24 cellular contexts compared by ENCODE assay signal in the genomic region with DNA sequence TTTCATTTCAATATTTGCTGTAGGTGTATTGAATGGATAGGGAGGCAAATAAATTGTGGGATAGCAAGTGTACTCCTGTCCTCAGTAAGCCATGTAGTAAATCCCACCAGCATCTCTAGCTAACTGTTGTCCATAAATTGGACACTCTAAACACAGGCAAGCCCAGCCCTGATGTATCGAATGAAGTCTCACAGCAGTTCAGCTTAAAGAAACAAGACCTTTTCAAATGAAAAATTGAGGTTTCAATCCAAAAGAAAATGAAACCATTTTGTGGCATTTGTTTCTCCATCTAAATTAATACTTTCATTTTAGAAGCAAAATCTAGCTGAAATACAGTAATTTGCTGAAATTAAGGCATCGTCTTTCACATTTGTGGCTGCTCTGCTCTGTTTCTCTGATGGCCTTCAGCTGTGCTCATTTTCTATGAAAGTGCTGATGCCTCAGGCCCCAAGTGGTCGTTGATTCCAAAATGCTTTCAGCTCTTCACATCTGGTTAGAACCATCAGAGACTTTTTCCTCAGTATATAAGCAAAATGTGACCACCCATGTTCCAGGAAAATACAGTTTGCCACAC.
DNase-seq lines count a peak whose midpoint lies in the region; ATAC-seq, FAIRE-seq and TF ChIP-seq lines count a peak whose summit lies in the region.
"Had no signal": no experiment of that assay in that cellular context is flagged by ENCODE, and none has a peak within 500 bp of the region (broad histone marks: within the 10 kb centered on the region; RNA-seq: fewer than 3 reads in every experiment).

No MANE protein-coding gene starts in this region.

- H3K9me3 ChIP-seq in Peyer's patch: no peaks in the 10 kb centered on the region
- H3K9me3 ChIP-seq: esophagus squamous epithelium, gastroesophageal sphincter, ovary, uterus had no signal

- no peaks in the 10 kb centered on the region for H3K4me1 ChIP-seq in Peyer's patch
- H3K4me1 ChIP-seq: esophagus squamous epithelium had no signal

- TF ChIP-seq CTCF in bronchial epithelial cell (IDR thresholded peaks at IDR 0.05; ENCODE audit: insufficient read depth, low read length, severe bottlenecking) (no peak), Peyer's patch (IDR thresholded peaks at IDR 0.05) (no peak)

- H3K27me3 ChIP-seq in bronchial epithelial cell (ENCODE audit: control insufficient read depth, insufficient read depth, low read length): no peaks in the 10 kb centered on the region
- no peaks in the 10 kb centered on the region for H3K27me3 ChIP-seq in Peyer's patch
- H3K27me3 ChIP-seq: esophagus squamous epithelium, gastroesophageal sphincter, ovary, uterus had no signal

- H3K27ac ChIP-seq in Peyer's patch: no peak overlapping the region
- H3K27ac ChIP-seq: 22Rv1, esophagus squamous epithelium, gastroesophageal sphincter, ovary, uterus had no signal

- ATAC-seq in GM21529 (IDR thresholded peaks at IDR 0.05; ENCODE audit: unreplicated experiment) (peak; percentile 72), HG03159 (IDR thresholded peaks at IDR 0.05; ENCODE audit: unreplicated experiment) (peak; percentile 56)
- ATAC-seq: gastroesophageal sphincter, HepG2, right cardiac atrium had no signal

- H3K4me3 ChIP-seq in bronchial epithelial cell (ENCODE audit: low read depth, low read length) (no peak overlapping the region), Peyer's patch (no peak overlapping the region)
- H3K4me3 ChIP-seq: esophagus squamous epithelium, gastroesophageal sphincter, ovary, uterus had no signal

- peak; percentile 21 to 49 for DNase-seq in NCI-H524 (lab: John Stamatoyannopoulos, UW)
- no peak for DNase-seq in NCI-H524 treated with DMSO at 0.1 percent for 48 hours (lab: John Stamatoyannopoulos, UW)
- DNase-seq in bronchial epithelial cell (ENCODE audit: low read depth): no peak
- no peak for DNase-seq in Peyer's patch
- DNase-seq in C1 segment of cervical spinal cord (lab: John Stamatoyannopoulos, UW): no peak
- DNase-seq in SK-N-DZ (ENCODE audit: low spot score): no peak
- DNase-seq: activated CD4-positive, alpha-beta T cell treated with anti-CD3 and anti-CD28 coated beads for 1 hour; activated CD8-positive, alpha-beta memory T cell treated with anti-CD3 and anti-CD28 coated beads for 24 hours; activated T-cell treated with anti-CD3 and anti-CD28 coated beads, Interleukin-2, amount 50 U/mL, for 48 hours; DND-41; esophagus squamous epithelium; naive B cell; NCI-H1105 treated with DMSO at 0.1 percent for 48 hours; NCI-H510A; ovary; right cardiac atrium; SHP77; substantia nigra; uterus had no signal

- TF ChIP-seq POLR2A in Peyer's patch (IDR thresholded peaks at IDR 0.05): no peak

- peak; percentile 62 for FAIRE-seq in bronchial epithelial cell (lab: Jason Lieb, UNC)
- FAIRE-seq: HepG2 had no signal

- H3K36me3 ChIP-seq in bronchial epithelial cell (ENCODE audit: control insufficient read depth, insufficient read depth, low read length): no peaks in the 10 kb centered on the region
- no peaks in the 10 kb centered on the region for H3K36me3 ChIP-seq in Peyer's patch
- H3K36me3 ChIP-seq: esophagus squamous epithelium, gastroesophageal sphincter, ovary, uterus had no signal

Comparison
In these comparisons a context has a peak if more than half of its experiments do, and no peak if none do; other contexts are left out.
1. DNase-seq: peak in NCI-H524 (2 of 2); none in NCI-H524 treated with DMSO at 0.1 percent for 48 hours (single experiment), bronchial epithelial cell (single experiment), Peyer's patch (0 of 3), C1 segment of cervical spinal cord (0 of 14) and SK-N-DZ (single experiment).